In the genomic region with DNA sequence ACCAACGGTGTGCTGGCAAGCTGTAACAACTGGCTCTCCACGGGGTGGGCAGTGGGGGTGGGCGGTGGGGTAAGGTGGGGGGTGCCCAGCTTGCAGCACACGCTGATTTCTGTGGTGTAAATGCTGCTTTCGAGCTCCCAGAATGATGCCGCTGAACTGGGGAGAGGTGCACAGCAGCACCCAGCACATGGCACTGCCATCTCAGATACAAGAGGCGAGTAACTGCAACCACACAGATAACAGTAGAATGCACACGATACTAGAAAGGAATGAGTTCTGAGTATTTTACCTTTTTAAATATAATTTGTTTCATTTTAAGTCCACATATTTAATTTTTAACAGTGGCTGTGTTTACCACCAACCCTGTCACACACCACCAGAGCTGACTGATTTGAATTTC, we compare ENCODE assay signal across 17 cellular contexts.
DNase-seq lines count a peak whose midpoint lies in the region.
"Had no signal": no experiment of that assay in that cellular context is flagged by ENCODE, and none has a peak within 500 bp of the region (broad histone marks: within the 10 kb centered on the region; RNA-seq: fewer than 3 reads in every experiment).

No MANE protein-coding gene starts in this region.

- peaks cover 76% of the 10 kb centered on the region for H3K36me3 Mint-ChIP-seq in T-helper 1 cell treated with Interleukin-12 subunit alpha and Interleukin-12 subunit beta and Interleukin-4 antibody, amounts not matched to agents 30 μg/mL and 1 μg/mL, for 36 hours (ENCODE audit: low read depth)
- peaks cover 17% of the 10 kb centered on the region for H3K36me3 Mint-ChIP-seq in dendritic cell treated with granulocyte-macrophage colony-stimulating factor and Interleukin-4, amounts not matched to agents 40 ng/mL and 50 ng/mL, for 4 days (ENCODE audit: low read depth)

- peaks cover 88% of the 10 kb centered on the region for H3K4me1 Mint-ChIP-seq in T-helper 1 cell treated with Interleukin-12 subunit alpha and Interleukin-12 subunit beta and Interleukin-4 antibody, amounts not matched to agents 30 μg/mL and 1 μg/mL, for 36 hours (ENCODE audit: low read depth)
- H3K4me1 Mint-ChIP-seq in dendritic cell treated with granulocyte-macrophage colony-stimulating factor and Interleukin-4, amounts not matched to agents 40 ng/mL and 50 ng/mL, for 4 days (ENCODE audit: low read depth), result peaks cover 69% of the 10 kb centered on the region

- H3K27ac ChIP-seq in substantia nigra (ENCODE audit: low read depth, low read length, poor library complexity, severe bottlenecking), result peak overlapping the region; percentile 39
- H3K27ac ChIP-seq: epithelial cell of prostate, gastroesophageal sphincter, suprapubic skin had no signal

- peak overlapping the region; percentile 76 for H3K4me3 Mint-ChIP-seq in T-helper 1 cell treated with Interleukin-12 subunit alpha and Interleukin-12 subunit beta and Interleukin-4 antibody, amounts not matched to agents 30 μg/mL and 1 μg/mL, for 36 hours
- no peak overlapping the region for H3K4me3 Mint-ChIP-seq in dendritic cell treated with granulocyte-macrophage colony-stimulating factor and Interleukin-4, amounts not matched to agents 40 ng/mL and 50 ng/mL, for 4 days

- H3K9me3 Mint-ChIP-seq in T-helper 1 cell treated with Interleukin-12 subunit alpha and Interleukin-12 subunit beta and Interleukin-4 antibody, amounts not matched to agents 30 μg/mL and 1 μg/mL, for 36 hours, result peaks cover 5% of the 10 kb centered on the region
- peaks cover 8% of the 10 kb centered on the region for H3K9me3 Mint-ChIP-seq in dendritic cell treated with granulocyte-macrophage colony-stimulating factor and Interleukin-4, amounts not matched to agents 40 ng/mL and 50 ng/mL, for 4 days

- H3K27me3 Mint-ChIP-seq in T-helper 1 cell treated with Interleukin-12 subunit alpha and Interleukin-12 subunit beta and Interleukin-4 antibody, amounts not matched to agents 30 μg/mL and 1 μg/mL, for 36 hours (ENCODE audit: low read depth), result no peaks in the 10 kb centered on the region
- H3K27me3 Mint-ChIP-seq in dendritic cell treated with granulocyte-macrophage colony-stimulating factor and Interleukin-4, amounts not matched to agents 40 ng/mL and 50 ng/mL, for 4 days, result no peaks in the 10 kb centered on the region

- intact Hi-C loops in dendritic cell treated with granulocyte-macrophage colony-stimulating factor and Interleukin-4, amounts not matched to agents 40 ng/mL and 50 ng/mL, for 4 days (cut with micrococcal nuclease), result no loop called here

- peak; percentile 26 for DNase-seq in stimulated activated CD4-positive, alpha-beta T cell treated with anti-CD3 and anti-CD28 coated beads, Interleukin-4, amount 100 ng/mL, for 24 hours
- DNase-seq in stimulated activated CD4-positive, alpha-beta T cell treated with anti-CD3 and anti-CD28 coated beads, Interleukin-2, amount 100 ng/mL, for 24 hours, result no peak
- no peak for DNase-seq in substantia nigra (lab: John Stamatoyannopoulos, UW)
- no peak for DNase-seq in NK-92 treated with Interleukin-12 subunit alpha and Interleukin-12 subunit beta, amount 100 ng/mL, for 24 hours (lab: John Stamatoyannopoulos, UW)
- DNase-seq in AG20443 (ENCODE audit: low spot score), result no peak
- DNase-seq in NCI-H226, result no peak
- DNase-seq: activated CD4-positive, alpha-beta T cell treated with anti-CD3 and anti-CD28 coated beads for 1 hour; cortex of kidney; DMS 273 treated with DMSO at 0.1 percent for 48 hours; NCI-H187 treated with DMSO at 0.1 percent for 48 hours; occipital lobe; SIG-M5 had no signal

- peak overlapping the region; percentile 96 for H3K27ac Mint-ChIP-seq in T-helper 1 cell treated with Interleukin-12 subunit alpha and Interleukin-12 subunit beta and Interleukin-4 antibody, amounts not matched to agents 30 μg/mL and 1 μg/mL, for 36 hours
- H3K27ac Mint-ChIP-seq in dendritic cell treated with granulocyte-macrophage colony-stimulating factor and Interleukin-4, amounts not matched to agents 40 ng/mL and 50 ng/mL, for 4 days, result peak overlapping the region; percentile 65
